8 cellular contexts compared by ENCODE assay signal in the genomic region with DNA sequence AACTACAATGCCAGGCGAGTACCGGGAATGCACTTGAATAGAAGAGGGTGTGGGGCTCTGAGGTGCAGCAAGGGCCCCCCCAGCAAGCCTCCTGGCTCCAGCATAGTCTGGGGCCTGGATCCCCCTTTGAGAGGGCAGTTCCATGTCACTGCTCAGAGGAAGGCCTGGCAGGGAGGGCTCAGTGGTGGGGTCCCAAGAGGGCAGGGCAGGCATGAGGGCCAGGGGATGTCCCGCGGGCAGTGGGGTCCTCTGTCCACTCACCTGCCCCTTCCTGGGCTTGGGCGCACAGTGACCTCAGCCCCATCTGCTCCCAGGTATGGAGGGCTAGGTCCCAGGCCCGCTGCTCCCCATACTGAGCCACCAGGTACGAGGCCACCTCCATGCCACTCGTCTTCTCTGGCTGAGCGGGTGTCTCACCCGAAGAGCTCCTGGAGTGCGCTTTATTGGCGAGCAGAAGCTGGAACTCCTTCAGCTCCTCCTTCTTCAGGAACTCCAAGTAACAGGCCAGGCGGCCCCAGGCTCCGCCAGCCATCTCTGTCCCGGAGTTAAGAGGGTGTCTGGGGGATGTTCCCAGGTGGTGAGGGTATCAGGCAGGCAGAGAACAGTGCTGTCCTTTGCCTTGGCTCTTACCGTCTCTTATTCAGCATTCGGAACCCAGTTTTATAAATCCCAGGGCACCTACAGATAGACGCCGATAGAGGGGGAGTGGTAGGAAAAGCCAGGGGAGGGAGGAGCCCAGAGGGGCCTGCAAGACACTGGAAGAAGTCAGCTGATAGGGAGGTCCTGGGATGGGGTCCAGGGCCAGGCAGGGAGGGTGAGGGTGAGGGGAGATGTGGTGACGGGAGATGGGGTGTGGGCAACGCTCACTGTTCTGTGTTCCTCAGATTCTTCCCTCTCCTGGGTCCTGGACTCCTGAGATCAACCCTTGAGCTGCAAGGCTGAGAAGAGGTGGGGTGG. TPM values are rescaled to one million over a fixed set of nuclear protein-coding genes. Genes with fewer than 3 reads are reported as not detected.
DNase-seq lines count a peak whose midpoint lies in the region; ATAC-seq and TF ChIP-seq lines count a peak whose summit lies in the region.

No MANE protein-coding gene starts in this region.

- no peak overlapping the region for H3K27ac Mint-ChIP-seq in Calu3 (ENCODE audit: unreplicated experiment)

- no peak overlapping the region for H3K4me3 Mint-ChIP-seq in Calu3 (ENCODE audit: low read depth, unreplicated experiment)

- BruUV-seq in Calu3 (replicated peaks; lab: Mats Ljungman, UMichigan): no TSS peak

- peaks cover 37% of the 10 kb centered on the region for H3K27me3 Mint-ChIP-seq in Calu3 (ENCODE audit: unreplicated experiment)

- TF ChIP-seq CTCF in AG10803 (conservative IDR thresholded peaks at IDR 0.05; ENCODE audit: low read length) (peak; percentile 7; the same call in 1 of the 2 replicates), left ventricle myocardium inferior (IDR thresholded peaks at IDR 0.05; ENCODE audit: borderline replicate concordance) (no peak), Calu3 (IDR thresholded peaks at IDR 0.05; ENCODE audit: unreplicated experiment) (no peak)

- H3K27ac ChIP-seq in left ventricle myocardium inferior (replicated peaks) (peak overlapping the region; percentile 92), substantia nigra (ENCODE audit: low read depth, low read length, poor library complexity, severe bottlenecking) (peak overlapping the region; percentile 51)

- intact Hi-C loops in left ventricle myocardium inferior (cut with micrococcal nuclease): no loop called here
- intact Hi-C loops in Calu3 (cut with micrococcal nuclease; ENCODE audit: unreplicated experiment): loop anchor here (10.0 kb wide), 1 partner anchor 1331 kb away; no protein-coding TSS in a partner anchor

- H3K9me3 Mint-ChIP-seq in Calu3 (ENCODE audit: low read depth, unreplicated experiment): no peaks in the 10 kb centered on the region

- ATAC-seq in GM21723 (IDR thresholded peaks at IDR 0.05; ENCODE audit: unreplicated experiment) (peak; percentile 24), HG02610 (IDR thresholded peaks at IDR 0.05; ENCODE audit: unreplicated experiment) (no peak)

- H3K4me1 Mint-ChIP-seq in Calu3 (ENCODE audit: low read depth, unreplicated experiment): peaks cover 7% of the 10 kb centered on the region

- H3K27me3 ChIP-seq in left ventricle myocardium inferior (ENCODE audit: low read depth): peaks cover 9% of the 10 kb centered on the region

- H3K4me1 ChIP-seq in left ventricle myocardium inferior: peaks cover 53% of the 10 kb centered on the region

- CTCF ChIA-PET in Calu3 (lab: Charles Lee): no interaction called here

- DNase-seq in AG10803 (ENCODE audit: low read depth) (peak; percentile 53), left ventricle myocardium inferior (peak; percentile 33), substantia nigra (lab: John Stamatoyannopoulos, UW) (no peak), HPDE6-E6E7 (ENCODE audit: extremely low spot score) (no peak), Calu3 (no peak)
- peak; percentile 10 for DNase-seq in activated CD4-positive, alpha-beta T cell treated with anti-CD3 and anti-CD28 coated beads, Interleukin-2, amount 50 U/mL, for 1 hour

- H3K9me3 ChIP-seq in left ventricle myocardium inferior (replicated peaks): peaks cover 6% of the 10 kb centered on the region

- H3K36me3 ChIP-seq in left ventricle myocardium inferior: peaks cover 23% of the 10 kb centered on the region

- H3K36me3 Mint-ChIP-seq in Calu3 (ENCODE audit: insufficient read depth, unreplicated experiment): peaks cover 3% of the 10 kb centered on the region

- H3K4me3 ChIP-seq in AG10803 (ENCODE audit: low read length) (peak overlapping the region; percentile 90), left ventricle myocardium inferior (peak overlapping the region; percentile 71)

RNA-seq across cellular contexts. Expression of a gene that starts 0.6 kb away (rescaled TPM):
- total RNA-seq in left ventricle myocardium inferior: 8.3 TPM
- 0.57 and 1.2 TPM in 2 replicates for total RNA-seq in Calu3 (2022)

Comparison
In these comparisons a context has a peak if more than half of its experiments do, and no peak if none do; other contexts are left out.
1. DNase-seq: peak in AG10803 (single experiment), activated CD4-positive, alpha-beta T cell treated with anti-CD3 and anti-CD28 coated beads, Interleukin-2, amount 50 U/mL, for 1 hour (single experiment) and left ventricle myocardium inferior (single experiment); none in substantia nigra (0 of 49), HPDE6-E6E7 (single experiment) and Calu3 (single experiment).